Comparison of ENCODE assay signal across 19 cellular contexts in the genomic region with DNA sequence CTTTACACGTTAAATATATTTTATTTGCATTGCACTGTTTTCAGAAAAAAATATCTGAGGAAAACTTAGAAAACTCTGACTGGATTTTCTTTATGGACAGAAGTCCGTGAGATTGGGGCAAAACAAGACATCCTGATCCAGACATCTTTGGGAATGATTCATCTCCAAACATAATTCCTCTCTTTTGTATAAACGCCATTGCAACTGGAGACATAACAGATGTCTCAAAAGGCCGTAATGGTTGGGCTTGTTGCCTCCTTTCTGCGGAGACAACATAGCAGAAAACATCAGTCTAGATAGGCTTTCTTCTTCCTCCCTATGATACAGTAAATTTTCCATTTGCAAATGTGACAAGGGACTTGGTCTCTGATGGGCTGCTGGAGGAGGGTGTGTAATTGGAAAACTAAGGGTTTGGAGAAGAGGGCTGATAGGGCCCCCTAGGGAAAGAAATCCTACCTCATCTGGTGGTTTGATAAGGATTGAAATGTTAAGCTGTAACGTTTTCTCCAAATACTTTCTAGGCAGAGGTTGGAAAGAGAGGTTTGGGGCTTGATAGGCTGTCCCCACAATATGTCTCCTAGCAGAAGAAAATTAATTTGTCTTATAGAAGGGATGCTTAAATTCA.
DNase-seq lines count a peak whose midpoint lies in the region.
"Had no signal": no experiment of that assay in that cellular context is flagged by ENCODE, and none has a peak within 500 bp of the region (broad histone marks: within the 10 kb centered on the region; RNA-seq: fewer than 3 reads in every experiment).

No MANE protein-coding gene starts in this region.

- DNase-seq in ELR (ENCODE audit: low read depth) (peak; percentile 25), NT2/D1 (ENCODE audit: low read depth, low spot score) (peak; percentile 1), iPS-NIHi7 (ENCODE audit: extremely low spot score) (peak; percentile 29), NCI-H2171 treated with DMSO at 0.1 percent for 48 hours (lab: John Stamatoyannopoulos, UW) (no peak), NCI-H82 (lab: John Stamatoyannopoulos, UW) (no peak), NCI-H1105 (lab: John Stamatoyannopoulos, UW) (no peak)
- no peak for DNase-seq in activated T-cell treated with anti-CD3 and anti-CD28 coated beads, Interleukin-2, amount 50 U/mL, for 1 hour
- DNase-seq: CD4-positive, CD25-positive, alpha-beta regulatory T cell; COR-L47; GF-D8; Kasumi-1; NCI-H1105 treated with DMSO at 0.1 percent for 48 hours; NCI-H1694 treated with DMSO at 0.1 percent for 48 hours; NCI-H510A treated with DMSO at 0.1 percent for 48 hours; NCI-H774; SIG-M5; T-cell had no signal

- no peak overlapping the region for H3K4me3 ChIP-seq in NT2/D1 (ENCODE audit: insufficient read length, low read depth)
- H3K4me3 ChIP-seq: GM12878, GM23338 had no signal

- no peak overlapping the region for H3K9ac ChIP-seq in NT2/D1 (ENCODE audit: insufficient read length, low read depth)

- no peaks in the 10 kb centered on the region for H3K9me3 ChIP-seq in NT2/D1 (ENCODE audit: insufficient read depth, low read length)

- no peaks in the 10 kb centered on the region for H3K27me3 ChIP-seq in NT2/D1 (ENCODE audit: insufficient read depth, insufficient read length)

- no peaks in the 10 kb centered on the region for H3K4me1 ChIP-seq in NT2/D1 (ENCODE audit: insufficient read depth, insufficient read length)

- no peaks in the 10 kb centered on the region for H3K36me3 ChIP-seq in NT2/D1 (ENCODE audit: insufficient read depth, insufficient read length, low read length)

Comparison
In these comparisons a context has a peak if more than half of its experiments do, and no peak if none do; other contexts are left out.
1. DNase-seq: peak in ELR (single experiment), NT2/D1 (single experiment) and iPS-NIHi7 (single experiment); none in activated T-cell treated with anti-CD3 and anti-CD28 coated beads, Interleukin-2, amount 50 U/mL, for 1 hour (single experiment), NCI-H2171 treated with DMSO at 0.1 percent for 48 hours (single experiment), NCI-H82 (single experiment) and NCI-H1105 (single experiment).